ENCODE assay signal across 17 cellular contexts in genomic region chr21:46126321-46127238, GRCh38. TPM values are rescaled to one million over a fixed set of nuclear protein-coding genes. Genes with fewer than 3 reads are reported as not detected.
A peak's percentile ranks its signal among the peaks of the same experiment; 100 is the strongest.
DNase-seq lines count a peak whose midpoint lies in the region; ATAC-seq and TF ChIP-seq lines count a peak whose summit lies in the region.
"Had no signal": no experiment of that assay in that cellular context is flagged by ENCODE, and none has a peak within 500 bp of the region (broad histone marks: within the 10 kb centered on the region; RNA-seq: fewer than 3 reads in every experiment).

No MANE protein-coding gene starts in this region.

- TF ChIP-seq CTCF in body of pancreas (IDR thresholded peaks at IDR 0.05) (no peak), suprapubic skin (IDR thresholded peaks at IDR 0.05) (no peak)

- H3K4me3 ChIP-seq in body of pancreas (no peak overlapping the region), suprapubic skin (no peak overlapping the region)
- H3K4me3 ChIP-seq: GM23248, skin epidermis had no signal

- H3K27ac Mint-ChIP-seq in activated CD8-positive, alpha-beta memory T cell treated with anti-CD3 and anti-CD28 coated beads, Interleukin-2, amount 10 ng/mL, durations not matched to agents 7 days and 5 days, result no peak overlapping the region
- H3K27ac Mint-ChIP-seq: naive thymus-derived CD8-positive, alpha-beta T cell; T-helper 2 cell treated with Interferon-gamma antibody and Interleukin-4, amounts not matched to agents 5 μg/mL and 100 μg/mL, for 36 hours had no signal

- H3K4me1 Mint-ChIP-seq in activated CD8-positive, alpha-beta memory T cell treated with anti-CD3 and anti-CD28 coated beads, Interleukin-2, amount 10 ng/mL, durations not matched to agents 7 days and 5 days, result no peaks in the 10 kb centered on the region

- peak; percentile 38 for DNase-seq in activated CD8-positive, alpha-beta memory T cell treated with anti-CD3 and anti-CD28 coated beads, Interleukin-2, amount 10 ng/mL, durations not matched to agents 7 days and 5 days
- DNase-seq in activated CD8-positive, alpha-beta memory T cell treated with anti-CD3 and anti-CD28 coated beads for 24 hours, result no peak
- DNase-seq in body of pancreas (peak in 3 of 4 donors; percentile 4 to 7 (median 6)), left colon (peak; percentile 1 to 22), suprapubic skin (ENCODE audit: low spot score in 2 of 2) (peak; percentile 62 to 76), SKM-1 treated with dmso at 0.1 percent for 144 hours (lab: John Stamatoyannopoulos, UW; ENCODE audit: unreplicated experiment) (no peak), NCI-H526 (lab: John Stamatoyannopoulos, UW) (no peak)
- DNase-seq: activated CD4-positive, alpha-beta T cell treated with anti-CD3 and anti-CD28 coated beads, Interleukin-2, amount 50 U/mL, for 1 hour; activated gamma-delta T cell; GF-D8; GM23248; Karpas-422; NCI-H69 had no signal

- intact Hi-C loops in body of pancreas (cut with DNase I) (no loop called here), left colon (cut with DNase I, micrococcal nuclease) (loop anchor here in 1 of 2 donors (10.0 kb wide), 1 partner anchor 142 kb away; the partner anchor contains the start of gene COL6A1)

- H3K9me3 ChIP-seq in body of pancreas (no peaks in the 10 kb centered on the region), suprapubic skin (no peaks in the 10 kb centered on the region)

- H3K27me3 Mint-ChIP-seq in activated CD8-positive, alpha-beta memory T cell treated with anti-CD3 and anti-CD28 coated beads, Interleukin-2, amount 10 ng/mL, durations not matched to agents 7 days and 5 days, result no peaks in the 10 kb centered on the region
- H3K27me3 Mint-ChIP-seq: naive thymus-derived CD8-positive, alpha-beta T cell had no signal

- 49 to 72% methylated on average over 4 to 30 of the region's 32 CpGs for WGBS in body of pancreas, 2 donors
- WGBS in suprapubic skin, result 88% methylated on average over 9 of the region's 32 CpGs

- no peak for TF ChIP-seq EP300 in suprapubic skin (IDR thresholded peaks at IDR 0.05)

- CTCF ChIA-PET in activated CD8-positive, alpha-beta memory T cell treated with anti-CD3 and anti-CD28 coated beads, Interleukin-2, amount 10 ng/mL, durations not matched to agents 7 days and 5 days (lab: Charles Lee), result no interaction called here

- TF ChIP-seq POLR2A in body of pancreas (IDR thresholded peaks at IDR 0.05) (no peak), suprapubic skin (IDR thresholded peaks at IDR 0.05) (no peak)

- H3K27me3 ChIP-seq in body of pancreas, result no peaks in the 10 kb centered on the region
- H3K27me3 ChIP-seq in suprapubic skin, result no peaks in the 10 kb centered on the region

- H3K36me3 ChIP-seq in body of pancreas (replicated peaks in 1 of 2; ENCODE audit: insufficient read depth in 1 of 2, low read depth in 2 of 2) (no peaks in the 10 kb centered on the region), suprapubic skin (peaks cover 65% of the 10 kb centered on the region)

- no peak overlapping the region for H3K27ac ChIP-seq in body of pancreas
- no peak overlapping the region for H3K27ac ChIP-seq in suprapubic skin
- H3K27ac ChIP-seq: GM23248, skin epidermis had no signal

- H3K9me3 Mint-ChIP-seq in activated CD8-positive, alpha-beta memory T cell treated with anti-CD3 and anti-CD28 coated beads, Interleukin-2, amount 10 ng/mL, durations not matched to agents 7 days and 5 days (ENCODE audit: low read depth), result no peaks in the 10 kb centered on the region
- H3K9me3 Mint-ChIP-seq: naive thymus-derived CD8-positive, alpha-beta T cell; T-helper 2 cell treated with Interferon-gamma antibody and Interleukin-4, amounts not matched to agents 5 μg/mL and 100 μg/mL, for 36 hours had no signal

- ATAC-seq in activated CD8-positive, alpha-beta memory T cell treated with anti-CD3 and anti-CD28 coated beads, Interleukin-2, amount 10 ng/mL, durations not matched to agents 7 days and 5 days, result no peak
- ATAC-seq in body of pancreas, result no peak
- ATAC-seq in left colon, result no peak
- no peak for ATAC-seq in GM21447 (IDR thresholded peaks at IDR 0.05; ENCODE audit: unreplicated experiment)
- ATAC-seq: naive thymus-derived CD8-positive, alpha-beta T cell had no signal

- H3K4me3 Mint-ChIP-seq in activated CD8-positive, alpha-beta memory T cell treated with anti-CD3 and anti-CD28 coated beads, Interleukin-2, amount 10 ng/mL, durations not matched to agents 7 days and 5 days, result no peak overlapping the region
- H3K4me3 Mint-ChIP-seq: naive thymus-derived CD8-positive, alpha-beta T cell; T-helper 2 cell treated with Interferon-gamma antibody and Interleukin-4, amounts not matched to agents 5 μg/mL and 100 μg/mL, for 36 hours had no signal

- no peaks in the 10 kb centered on the region for H3K36me3 Mint-ChIP-seq in activated CD8-positive, alpha-beta memory T cell treated with anti-CD3 and anti-CD28 coated beads, Interleukin-2, amount 10 ng/mL, durations not matched to agents 7 days and 5 days

- H3K4me1 ChIP-seq in body of pancreas (no peaks in the 10 kb centered on the region), suprapubic skin (no peaks in the 10 kb centered on the region)

RNA-seq across cellular contexts. Expression of gene COL6A2, which starts 28.7 kb away (rescaled TPM):
- total RNA-seq in activated CD8-positive, alpha-beta memory T cell treated with anti-CD3 and anti-CD28 coated beads, Interleukin-2, amount 10 ng/mL, durations not matched to agents 7 days and 5 days, result 10 to 100 TPM in 1 of 2 experiments, 1 to 10 TPM in 1; 5.0 to 17.9 TPM
- total RNA-seq in body of pancreas (100 to 1,000 TPM in 1 of 2 donors, 10 to 100 TPM in 1; 72.1 to 339 TPM), left colon (100 to 1,000 TPM in 1 of 2 donors, 10 to 100 TPM in 1; 65.5 to 193 TPM), suprapubic skin (100 to 1,000 TPM in 3 of 4 donors, 10 to 100 TPM in 1; 88.9 to 150 (median 126) TPM)

RNA-seq across cellular contexts. Expression of gene FTCD, which starts 28.8 kb away (rescaled TPM):
- not detected for total RNA-seq in activated CD8-positive, alpha-beta memory T cell treated with anti-CD3 and anti-CD28 coated beads, Interleukin-2, amount 10 ng/mL, durations not matched to agents 7 days and 5 days
- total RNA-seq in body of pancreas, result under 1 TPM in 1 of 2 donors, not detected in 1; 0.33 TPM
- total RNA-seq in left colon, result under 1 TPM; 0.22 to 0.52 TPM
- not detected for total RNA-seq in suprapubic skin
- total RNA-seq: GM23248 had no signal

RNA-seq across cellular contexts. Expression of gene SPATC1L, which starts 57.7 kb away (rescaled TPM):
- total RNA-seq in activated CD8-positive, alpha-beta memory T cell treated with anti-CD3 and anti-CD28 coated beads, Interleukin-2, amount 10 ng/mL, durations not matched to agents 7 days and 5 days, result 1 to 10 TPM; 4.2 to 4.8 TPM
- total RNA-seq in body of pancreas (1 to 10 TPM; 4.4 to 9.6 TPM), left colon (1 to 10 TPM; 5.9 to 8.0 TPM), suprapubic skin (10 to 100 TPM in 2 of 4 donors, 1 to 10 TPM in 2; 2.5 to 15.0 (median 6.9) TPM)

Comparison
In these comparisons a context has a peak if more than half of its experiments do, and no peak if none do; other contexts are left out.
1. DNase-seq: peak in activated CD8-positive, alpha-beta memory T cell treated with anti-CD3 and anti-CD28 coated beads, Interleukin-2, amount 10 ng/mL, durations not matched to agents 7 days and 5 days (single experiment), body of pancreas (3 of 4), left colon (2 of 2) and suprapubic skin (2 of 2); none in activated CD8-positive, alpha-beta memory T cell treated with anti-CD3 and anti-CD28 coated beads for 24 hours (single experiment), SKM-1 treated with dmso at 0.1 percent for 144 hours (single experiment) and NCI-H526 (0 of 2).